ENCODE assay signal across 11 cellular contexts in genomic region chr16:10939649-10940206, GRCh38. TPM values are rescaled to one million over a fixed set of nuclear protein-coding genes. Genes with fewer than 3 reads are reported as not detected.
A peak's percentile ranks its signal among the peaks of the same experiment; 100 is the strongest.
DNase-seq lines count a peak whose midpoint lies in the region; FAIRE-seq and TF ChIP-seq lines count a peak whose summit lies in the region.
"Had no signal": no experiment of that assay in that cellular context is flagged by ENCODE, and none has a peak within 500 bp of the region (broad histone marks: within the 10 kb centered on the region; RNA-seq: fewer than 3 reads in every experiment).

No MANE protein-coding gene starts in this region.

- H2BK12ac ChIP-seq in trophoblast cell (ENCODE audit: low read length) = no peak overlapping the region

- POLR2A ChIA-PET in OCI-LY7 (lab: Charles Lee) (interaction anchor here (0.6 to 2.5 kb wide), 3 partner anchors 9 to 158 kb away, joined by 3 to 5 read pairs (median 5); no protein-coding TSS in a partner anchor), endothelial cell of umbilical vein (lab: Charles Lee) (no interaction called here)

- H3K79me1 ChIP-seq in trophoblast cell (ENCODE audit: low read length) = peaks cover 7% of the 10 kb centered on the region

- peak overlapping the region; percentile 98 for H3K4me2 ChIP-seq in DOHH2 (ENCODE audit: low read length)
- peak overlapping the region; percentile 75 for H3K4me2 ChIP-seq in OCI-LY7 (ENCODE audit: low read length)
- H3K4me2 ChIP-seq in endothelial cell of umbilical vein (ENCODE audit: insufficient read depth, low read length) = peak overlapping the region; percentile 66
- peak overlapping the region; percentile 70 for H3K4me2 ChIP-seq in trophoblast cell (ENCODE audit: low read length)

- H3K14ac ChIP-seq in trophoblast cell (ENCODE audit: low read length) = no peak overlapping the region

- CTCF ChIA-PET in OCI-LY7 (lab: Charles Lee; ENCODE audit: unreplicated experiment) = interaction anchor here (0.6 kb wide), 1 partner anchor 353 kb away, joined by 4 read pairs; no protein-coding TSS in a partner anchor
- CTCF ChIA-PET in endothelial cell of umbilical vein (lab: Charles Lee) = interaction anchor here (1.7 kb wide), 1 partner anchor 21 kb away, joined by 8 read pairs; no protein-coding TSS in a partner anchor

- H2BK120ac ChIP-seq in trophoblast cell (ENCODE audit: insufficient read depth, low read length, poor library complexity) = no peak overlapping the region

- intact Hi-C loops in OCI-LY7 (cut with micrococcal nuclease; ENCODE audit: unreplicated experiment) (loop anchor here (5.0 to 10.0 kb wide), 4 partner anchors 62 to 1845 kb away; partner anchors contain the start of genes ATF7IP2, CIITA and HAPSTR1), endothelial cell of umbilical vein (cut with micrococcal nuclease) (loop anchor here (10.0 kb wide), 1 partner anchor 555 kb away; the partner anchor contains the start of gene ATF7IP2)

- H3K9ac ChIP-seq in endothelial cell of umbilical vein (replicated peaks; ENCODE audit: extremely low read depth, insufficient read depth, low read length) (no peak overlapping the region), trophoblast cell (ENCODE audit: low read length) (no peak overlapping the region)

- H3K9me3 ChIP-seq in DOHH2 (ENCODE audit: control insufficient read depth, insufficient read depth, low read length) (no peaks in the 10 kb centered on the region), OCI-LY7 (ENCODE audit: low read length) (no peaks in the 10 kb centered on the region), endothelial cell of umbilical vein (replicated peaks; ENCODE audit: control insufficient read depth, insufficient read depth, low read length) (no peaks in the 10 kb centered on the region), trophoblast cell (ENCODE audit: insufficient read depth, low read depth, low read length) (no peaks in the 10 kb centered on the region)

- H2AFZ ChIP-seq in OCI-LY7 (ENCODE audit: low read length) = no peak overlapping the region
- H2AFZ ChIP-seq in endothelial cell of umbilical vein (ENCODE audit: low read depth, low read length) = no peak overlapping the region
- no peak overlapping the region for H2AFZ ChIP-seq in trophoblast cell (ENCODE audit: insufficient read depth, low read length, poor library complexity)

- H3F3A ChIP-seq in DOHH2 (ENCODE audit: control insufficient read depth, insufficient read depth) = peaks cover 6% of the 10 kb centered on the region; the same call in 1 of the 2 replicates

- H3K18ac ChIP-seq in trophoblast cell (ENCODE audit: low read length) = no peak overlapping the region

- no peak for TF ChIP-seq POLR2A in endothelial cell of umbilical vein (IDR thresholded peaks at IDR 0.05; ENCODE audit: low read depth, low read length)

- no peak overlapping the region for H4K12ac ChIP-seq in trophoblast cell (ENCODE audit: low read depth, low read length)

- H3K27me3 ChIP-seq in DOHH2 (ENCODE audit: control insufficient read depth, low read length) = no peaks in the 10 kb centered on the region
- no peaks in the 10 kb centered on the region for H3K27me3 ChIP-seq in endothelial cell of umbilical vein (ENCODE audit: control insufficient read depth in 2 of 2, insufficient read depth in 2 of 2, low read length in 2 of 2)
- no peaks in the 10 kb centered on the region for H3K27me3 ChIP-seq in trophoblast cell (ENCODE audit: insufficient read depth, low read length)

- peak overlapping the region; percentile 85 for H3K4me3 ChIP-seq in DOHH2 (ENCODE audit: low read length)
- H3K4me3 ChIP-seq in OCI-LY7 (ENCODE audit: low read depth, low read length, poor library complexity, severe bottlenecking) = peak overlapping the region; percentile 74
- no peak overlapping the region for H3K4me3 ChIP-seq in endothelial cell of umbilical vein (replicated peaks in 1 of 3; ENCODE audit: insufficient read depth in 1 of 3, low read depth in 1 of 3, low read length in 3 of 3)
- no peak overlapping the region for H3K4me3 ChIP-seq in trophoblast cell (ENCODE audit: low read depth, low read length)

- no CpG with 5 or more reads among the region's 7 CpGs for WGBS in trophoblast cell (ENCODE audit: extremely low coverage, insufficient coverage, insufficient read length)

- no peak overlapping the region for H3K27ac ChIP-seq in DOHH2 (ENCODE audit: low read depth, low read length)
- no peak overlapping the region for H3K27ac ChIP-seq in OCI-LY7 (ENCODE audit: low read depth, low read length, poor library complexity, severe bottlenecking)
- H3K27ac ChIP-seq in endothelial cell of umbilical vein (ENCODE audit: insufficient read depth, low read depth, low read length) = no peak overlapping the region
- no peak overlapping the region for H3K27ac ChIP-seq in trophoblast cell (ENCODE audit: low read depth, low read length)

- no peak overlapping the region for H3K4ac ChIP-seq in trophoblast cell (ENCODE audit: low read depth, low read length)

- no peak for FAIRE-seq in endothelial cell of umbilical vein (lab: Jason Lieb, UNC)
- FAIRE-seq: H54 had no signal

- no peak overlapping the region for H4K8ac ChIP-seq in trophoblast cell (ENCODE audit: low read depth, low read length)

- in situ Hi-C loops in KBM-7 (cut with MboI; ENCODE audit: low pct_unique_long_range_greater_than_20kb, low sequenced_read_pairs) = loop anchor here (25.0 kb wide), 1 partner anchor 402 kb away; no protein-coding TSS in a partner anchor

- no peaks in the 10 kb centered on the region for H3K9me2 ChIP-seq in DOHH2 (replicated peaks; ENCODE audit: control insufficient read depth, low read length)
- H3K9me2 ChIP-seq in OCI-LY7 (ENCODE audit: insufficient read depth, low read length) = no peaks in the 10 kb centered on the region

- H3K23ac ChIP-seq in trophoblast cell (ENCODE audit: low read length) = no peak overlapping the region

- H3K79me2 ChIP-seq in DOHH2 (ENCODE audit: control insufficient read depth, low read length) (peaks cover 38% of the 10 kb centered on the region), OCI-LY7 (ENCODE audit: insufficient read depth, low read depth, low read length) (peaks cover 2% of the 10 kb centered on the region; the same call in 1 of the 2 replicates), endothelial cell of umbilical vein (ENCODE audit: control insufficient read depth, insufficient read depth, low read length) (peaks cover 47% of the 10 kb centered on the region), trophoblast cell (ENCODE audit: control insufficient read depth, insufficient read depth, low read length, poor library complexity) (peaks cover 17% of the 10 kb centered on the region)

- no peak for TF ChIP-seq CTCF in DOHH2 (IDR thresholded peaks at IDR 0.05; ENCODE audit: low read depth, low read length, poor library complexity, severe bottlenecking)
- no peak for TF ChIP-seq CTCF in OCI-LY7 (conservative IDR thresholded peaks at IDR 0.05; ENCODE audit: low read length)
- no peak for TF ChIP-seq CTCF in endothelial cell of umbilical vein (IDR thresholded peaks at IDR 0.05; ENCODE audit: extremely low read depth in 1 of 2, insufficient read depth in 1 of 2, low read depth in 1 of 2, low read length in 2 of 2)

- H3K4me1 ChIP-seq in DOHH2 (ENCODE audit: control insufficient read depth, low read length) = peaks cover 63% of the 10 kb centered on the region
- peaks cover 52% of the 10 kb centered on the region for H3K4me1 ChIP-seq in OCI-LY7 (ENCODE audit: insufficient read depth, low read length, poor library complexity, severe bottlenecking)
- peaks cover 52% of the 10 kb centered on the region for H3K4me1 ChIP-seq in endothelial cell of umbilical vein (ENCODE audit: control insufficient read depth, extremely low read depth, insufficient read depth, low read length)
- H3K4me1 ChIP-seq in trophoblast cell (ENCODE audit: control insufficient read depth in 1 of 2, insufficient read depth in 2 of 2, low read length in 2 of 2) = peaks cover 15 to 33% of the 10 kb centered on the region in 2 experiments

- no TSS peak for BruUV-seq in OCI-LY7 (replicated peaks; lab: Mats Ljungman, UMichigan)
- no TSS peak for BruUV-seq in endothelial cell of umbilical vein (replicated peaks; lab: Mats Ljungman, UMichigan)

- no peak overlapping the region for H2BK5ac ChIP-seq in trophoblast cell (ENCODE audit: low read depth, low read length, poor library complexity)

- no peaks in the 10 kb centered on the region for H3K9me1 ChIP-seq in endothelial cell of umbilical vein (replicated peaks; ENCODE audit: control insufficient read depth, extremely low read depth, insufficient read depth, low read length)

- H2AK5ac ChIP-seq in trophoblast cell (ENCODE audit: low read length) = no peak overlapping the region

- H3K36me3 ChIP-seq in DOHH2 (ENCODE audit: control insufficient read depth, low read length) = peaks cover 29% of the 10 kb centered on the region
- H3K36me3 ChIP-seq in OCI-LY7 (ENCODE audit: insufficient read depth, low read length) = peaks cover 5% of the 10 kb centered on the region; the same call in 1 of the 2 replicates
- no peaks in the 10 kb centered on the region for H3K36me3 ChIP-seq in endothelial cell of umbilical vein (ENCODE audit: control insufficient read depth in 2 of 2, extremely low read depth in 1 of 2, insufficient read depth in 2 of 2, low read length in 2 of 2)
- peaks cover 6 to 11% of the 10 kb centered on the region in 2 experiments for H3K36me3 ChIP-seq in trophoblast cell (ENCODE audit: control insufficient read depth in 1 of 2, insufficient read depth in 2 of 2, low read length in 2 of 2)

- no peak for DNase-seq in OCI-LY7 (ENCODE audit: low spot score)
- no peak for DNase-seq in endothelial cell of umbilical vein (ENCODE audit: low read depth, low spot score)
- DNase-seq in trophoblast cell = no peak
- no peak for DNase-seq in NCI-H146 treated with DMSO at 0.1 percent for 48 hours (lab: John Stamatoyannopoulos, UW; ENCODE audit: unreplicated experiment)
- no peak for DNase-seq in KBM-7
- DNase-seq in H4 (ENCODE audit: low spot score) = no peak
- no peak for DNase-seq in inferior parietal cortex (ENCODE audit: extremely low spot score)
- DNase-seq: Kasumi-1; stimulated activated CD4-positive, alpha-beta T cell treated with anti-CD3 and anti-CD28 coated beads, Interleukin-4, amount 100 ng/mL, for 24 hours had no signal

- H4K20me1 ChIP-seq in DOHH2 (ENCODE audit: control insufficient read depth, insufficient read depth, low read depth, low read length) (peaks cover 21% of the 10 kb centered on the region; the same call in 1 of the 2 replicates), OCI-LY7 (ENCODE audit: insufficient read depth, low read length) (0 out of 2 replicates have a peak, but pooled peaks cover 5% of the 10 kb centered on the region), endothelial cell of umbilical vein (replicated peaks; ENCODE audit: control insufficient read depth, extremely low read depth, insufficient read depth, low read length) (peaks cover 2% of the 10 kb centered on the region)

- H4K91ac ChIP-seq in trophoblast cell (ENCODE audit: low read depth, low read length) = no peak overlapping the region

- dilution Hi-C loops in endothelial cell of umbilical vein (cut with MboI; ENCODE audit: extremely low pct_ligation_motif_present, low sequenced_read_pairs) = no loop called here

RNA-seq across cellular contexts. Expression of gene DEXI, which starts 2.5 kb away (rescaled TPM):
- total RNA-seq in OCI-LY7 (2014; rRNA removed; shearing (Covaris generic)) = 12.7 and 17.6 TPM in 2 replicates
- total RNA-seq in OCI-LY7 (2022) (13.5 and 15.1 TPM in 2 replicates), endothelial cell of umbilical vein (29.1 and 32.8 TPM in 2 replicates)
- polyA plus RNA-seq in endothelial cell of umbilical vein = 69.5 and 72.9 TPM in 2 replicates
- 48.1 and 53.8 TPM in 2 replicates for polyA plus RNA-seq in endothelial cell of umbilical vein (2011; cell fraction: cytosol; rRNA removed)
- polyA plus RNA-seq in endothelial cell of umbilical vein (2011; cell fraction: nucleus; rRNA removed) = 22.4 and 25.6 TPM in 2 replicates
- 33.5 and 34.1 TPM in 2 replicates for polyA plus RNA-seq in endothelial cell of umbilical vein (2012)
- 23.7 and 33.9 TPM in 2 replicates for polyA minus RNA-seq in endothelial cell of umbilical vein
- 22.7 TPM for polyA minus RNA-seq in endothelial cell of umbilical vein (2011; cell fraction: cytosol; rRNA and poly(A)+ RNA removed)
- polyA minus RNA-seq in endothelial cell of umbilical vein (2011; cell fraction: nucleus; rRNA and poly(A)+ RNA removed) = 9.1 and 11.7 TPM in 2 replicates
- polyA plus RNA-seq in trophoblast cell (2013) = 20.5 and 21.3 TPM in 2 replicates
- 39.9 and 42.0 TPM in 2 replicates for total RNA-seq in H4 (2014; rRNA removed; shearing (Covaris generic))

RNA-seq across cellular contexts. Expression of gene CLEC16A, which starts 4.6 kb away (rescaled TPM):
- 26.2 and 31.1 TPM in 2 replicates for total RNA-seq in OCI-LY7 (2014; rRNA removed; shearing (Covaris generic))
- 50.9 and 52.0 TPM in 2 replicates for total RNA-seq in OCI-LY7 (2022)
- total RNA-seq in endothelial cell of umbilical vein = 23.3 and 25.7 TPM in 2 replicates
- polyA plus RNA-seq in endothelial cell of umbilical vein = 11.1 and 11.4 TPM in 2 replicates
- polyA plus RNA-seq in endothelial cell of umbilical vein (2011; cell fraction: cytosol; rRNA removed) = 12.5 and 13.3 TPM in 2 replicates
- 23.8 and 24.1 TPM in 2 replicates for polyA plus RNA-seq in endothelial cell of umbilical vein (2011; cell fraction: nucleus; rRNA removed)
- 17.9 and 19.2 TPM in 2 replicates for polyA plus RNA-seq in endothelial cell of umbilical vein (2012)
- polyA minus RNA-seq in endothelial cell of umbilical vein = 37.6 and 41.0 TPM in 2 replicates
- polyA minus RNA-seq in endothelial cell of umbilical vein (2011; cell fraction: cytosol; rRNA and poly(A)+ RNA removed) = 17.5 TPM
- polyA minus RNA-seq in endothelial cell of umbilical vein (2011; cell fraction: nucleus; rRNA and poly(A)+ RNA removed) = 35.3 and 47.3 TPM in 2 replicates
- 12.0 and 12.1 TPM in 2 replicates for polyA plus RNA-seq in trophoblast cell (2013)
- 4.5 and 7.2 TPM in 2 replicates for total RNA-seq in H4 (2014; rRNA removed; shearing (Covaris generic))

Comparison
In these comparisons a context has a peak if more than half of its experiments do, and no peak if none do; other contexts are left out.
1. H3K4me3 ChIP-seq: peak in DOHH2 (single experiment) and OCI-LY7 (single experiment); none in endothelial cell of umbilical vein (0 of 3) and trophoblast cell (single experiment).
2. Peak in every context shown above with its lines, with median percentiles within 50 percentile points of each other: H3K4me2 ChIP-seq.